In the genomic region with DNA sequence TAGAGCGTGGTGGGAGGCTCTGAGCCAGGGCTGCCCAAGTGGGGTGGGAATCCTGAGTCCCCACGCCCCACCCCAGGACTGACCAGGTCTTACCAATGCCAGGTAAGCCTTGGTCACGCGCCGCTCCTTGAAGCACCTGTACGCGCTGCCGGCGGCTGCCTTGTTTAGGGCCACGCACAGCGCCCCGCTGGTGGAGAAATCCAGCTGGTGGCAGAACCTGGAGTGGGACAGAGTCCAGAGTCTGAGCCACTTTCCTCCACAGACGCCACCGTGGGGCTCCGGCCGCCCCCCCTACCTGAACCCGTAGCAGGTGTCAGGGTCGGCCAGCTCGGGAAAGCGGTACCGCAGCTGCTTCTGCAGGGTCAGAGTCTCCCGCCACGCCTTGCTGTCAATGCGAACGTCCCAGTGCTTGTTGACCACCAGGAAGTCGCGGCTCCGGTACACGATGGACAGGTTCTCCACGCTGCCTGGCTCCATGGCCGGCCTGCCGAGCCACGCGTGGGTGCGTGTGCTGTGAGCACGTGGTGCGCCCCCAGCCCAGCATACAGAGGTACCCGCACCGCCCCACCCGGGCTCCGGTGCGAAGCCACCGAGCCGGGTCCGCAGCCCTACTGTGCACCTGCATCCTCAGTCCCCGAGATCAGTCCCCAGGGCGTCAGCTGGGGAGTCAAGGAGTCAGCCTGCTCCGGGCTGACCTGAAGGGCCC, we compare ENCODE assay signal across 8 cellular contexts. TPM values are rescaled to one million over a fixed set of nuclear protein-coding genes. Genes with fewer than 3 reads are reported as not detected.
DNase-seq lines count a peak whose midpoint lies in the region; ATAC-seq and TF ChIP-seq lines count a peak whose summit lies in the region.

No MANE protein-coding gene starts in this region.

- ATAC-seq in activated CD8-positive, alpha-beta memory T cell treated with anti-CD3 and anti-CD28 coated beads, Interleukin-2, amount 10 ng/mL, durations not matched to agents 7 days and 5 days: no peak
- ATAC-seq in activated CD8-positive, alpha-beta T cell treated with anti-CD3 and anti-CD28 coated beads, Interleukin-2, amount 10 ng/mL, durations not matched to agents 7 days and 5 days: no peak
- no peak for ATAC-seq in HG02571 (IDR thresholded peaks at IDR 0.05; ENCODE audit: unreplicated experiment)

- H3K27ac Mint-ChIP-seq in activated CD8-positive, alpha-beta memory T cell treated with anti-CD3 and anti-CD28 coated beads, Interleukin-2, amount 10 ng/mL, durations not matched to agents 7 days and 5 days: peak overlapping the region; percentile 78
- peak overlapping the region; percentile 85 for H3K27ac Mint-ChIP-seq in activated CD8-positive, alpha-beta T cell treated with anti-CD3 and anti-CD28 coated beads, Interleukin-2, amount 10 ng/mL, durations not matched to agents 7 days and 5 days

- H3K36me3 Mint-ChIP-seq in activated CD8-positive, alpha-beta memory T cell treated with anti-CD3 and anti-CD28 coated beads, Interleukin-2, amount 10 ng/mL, durations not matched to agents 7 days and 5 days: peaks cover 9% of the 10 kb centered on the region
- H3K36me3 Mint-ChIP-seq in activated CD8-positive, alpha-beta T cell treated with anti-CD3 and anti-CD28 coated beads, Interleukin-2, amount 10 ng/mL, durations not matched to agents 7 days and 5 days (ENCODE audit: low read depth): peaks cover 17% of the 10 kb centered on the region

- peak overlapping the region; percentile 84 for H3K4me3 Mint-ChIP-seq in activated CD8-positive, alpha-beta memory T cell treated with anti-CD3 and anti-CD28 coated beads, Interleukin-2, amount 10 ng/mL, durations not matched to agents 7 days and 5 days
- peak overlapping the region; percentile 90 for H3K4me3 Mint-ChIP-seq in activated CD8-positive, alpha-beta T cell treated with anti-CD3 and anti-CD28 coated beads, Interleukin-2, amount 10 ng/mL, durations not matched to agents 7 days and 5 days

- peaks cover 19% of the 10 kb centered on the region for H3K4me1 Mint-ChIP-seq in activated CD8-positive, alpha-beta memory T cell treated with anti-CD3 and anti-CD28 coated beads, Interleukin-2, amount 10 ng/mL, durations not matched to agents 7 days and 5 days
- H3K4me1 Mint-ChIP-seq in activated CD8-positive, alpha-beta T cell treated with anti-CD3 and anti-CD28 coated beads, Interleukin-2, amount 10 ng/mL, durations not matched to agents 7 days and 5 days (ENCODE audit: low read depth): peaks cover 23% of the 10 kb centered on the region

- H3K27me3 ChIP-seq in kidney epithelial cell (ENCODE audit: control insufficient read depth, insufficient read depth, low read length): peaks cover 9% of the 10 kb centered on the region
- H3K27me3 ChIP-seq in thyroid gland: no peaks in the 10 kb centered on the region

- POLR2A ChIA-PET in activated CD8-positive, alpha-beta T cell treated with anti-CD3 and anti-CD28 coated beads, Interleukin-2, amount 10 ng/mL, durations not matched to agents 7 days and 5 days (lab: Charles Lee): no interaction called here

- intact Hi-C loops in thyroid gland (cut with DNase I): no loop called here

- H3K27me3 Mint-ChIP-seq in activated CD8-positive, alpha-beta memory T cell treated with anti-CD3 and anti-CD28 coated beads, Interleukin-2, amount 10 ng/mL, durations not matched to agents 7 days and 5 days: no peaks in the 10 kb centered on the region
- H3K27me3 Mint-ChIP-seq in activated CD8-positive, alpha-beta T cell treated with anti-CD3 and anti-CD28 coated beads, Interleukin-2, amount 10 ng/mL, durations not matched to agents 7 days and 5 days (ENCODE audit: low read depth): no peaks in the 10 kb centered on the region

- 96% methylated on average over 5 of the region's 48 CpGs; no CpG with 5 or more reads in 1 of the 2 donors for WGBS in thyroid gland, 2 donors

- TF ChIP-seq CTCF in kidney epithelial cell (IDR thresholded peaks at IDR 0.05; ENCODE audit: insufficient read depth, low read length, poor library complexity, severe bottlenecking): no peak
- TF ChIP-seq CTCF in thyroid gland (IDR thresholded peaks at IDR 0.05): no peak

- peak overlapping the region; percentile 94 for H3K4me3 ChIP-seq in kidney epithelial cell (ENCODE audit: low read depth, low read length)
- peak overlapping the region; percentile 78 to 91 (median 86) for H3K4me3 ChIP-seq in thyroid gland (replicated peaks in 1 of 3)

- peak overlapping the region in 1 of 3 donors; percentile 27 for H3K27ac ChIP-seq in thyroid gland

- peak; percentile 51 for DNase-seq in activated CD8-positive, alpha-beta memory T cell treated with anti-CD3 and anti-CD28 coated beads, Interleukin-2, amount 10 ng/mL, durations not matched to agents 7 days and 5 days
- DNase-seq in activated CD8-positive, alpha-beta memory T cell treated with anti-CD3 and anti-CD28 coated beads for 24 hours: no peak
- DNase-seq in activated CD8-positive, alpha-beta T cell treated with anti-CD3 and anti-CD28 coated beads, Interleukin-2, amount 10 ng/mL, durations not matched to agents 7 days and 5 days: no peak
- DNase-seq in kidney epithelial cell (ENCODE audit: low read depth): no peak
- DNase-seq in thyroid gland: peak in 1 of 2 donors; percentile 13
- DNase-seq in DMS114 treated with DMSO at 0.1 percent for 48 hours (lab: John Stamatoyannopoulos, UW; ENCODE audit: unreplicated experiment): no peak
- no peak for DNase-seq in activated CD8-positive, alpha-beta memory T cell treated with anti-CD3 and anti-CD28 coated beads, Interleukin-2, amount 50 U/mL, for 4 hours

- CTCF ChIA-PET in activated CD8-positive, alpha-beta memory T cell treated with anti-CD3 and anti-CD28 coated beads, Interleukin-2, amount 10 ng/mL, durations not matched to agents 7 days and 5 days (lab: Charles Lee): interaction anchor here (1.0 to 6.5 kb wide), 6 partner anchors 44 to 73 kb away, joined by 3 to 116 read pairs (median 5); a partner anchor contains a TSS
- CTCF ChIA-PET in activated CD8-positive, alpha-beta T cell treated with anti-CD3 and anti-CD28 coated beads, Interleukin-2, amount 10 ng/mL, durations not matched to agents 7 days and 5 days (lab: Charles Lee): interaction anchor here (0.7 to 7.0 kb wide), 2 partner anchors 59 to 76 kb away, joined by 3 to 51 read pairs; no protein-coding TSS in a partner anchor

- H3K9me3 Mint-ChIP-seq in activated CD8-positive, alpha-beta memory T cell treated with anti-CD3 and anti-CD28 coated beads, Interleukin-2, amount 10 ng/mL, durations not matched to agents 7 days and 5 days (ENCODE audit: low read depth): no peaks in the 10 kb centered on the region
- no peaks in the 10 kb centered on the region for H3K9me3 Mint-ChIP-seq in activated CD8-positive, alpha-beta T cell treated with anti-CD3 and anti-CD28 coated beads, Interleukin-2, amount 10 ng/mL, durations not matched to agents 7 days and 5 days (ENCODE audit: insufficient read depth)

- no peaks in the 10 kb centered on the region for H3K9me3 ChIP-seq in thyroid gland

- TF ChIP-seq POLR2A in thyroid gland (IDR thresholded peaks at IDR 0.05): no peak

- no peaks in the 10 kb centered on the region for H3K36me3 ChIP-seq in kidney epithelial cell (ENCODE audit: control insufficient read depth, insufficient read depth, low read length)
- peaks cover 0 to 6% of the 10 kb centered on the region in 2 donors for H3K36me3 ChIP-seq in thyroid gland

- H3K4me1 ChIP-seq in thyroid gland: peaks cover 14 to 24% of the 10 kb centered on the region in 2 donors

RNA-seq across cellular contexts. Expression of a gene that starts 0.8 kb away (rescaled TPM):
- total RNA-seq in activated CD8-positive, alpha-beta memory T cell treated with anti-CD3 and anti-CD28 coated beads, Interleukin-2, amount 10 ng/mL, durations not matched to agents 7 days and 5 days: 10 to 100 TPM; 27.8 to 38.0 TPM
- total RNA-seq in activated CD8-positive, alpha-beta T cell treated with anti-CD3 and anti-CD28 coated beads, Interleukin-2, amount 10 ng/mL, durations not matched to agents 7 days and 5 days: 10 to 100 TPM; 25.9 to 30.1 TPM
- total RNA-seq in kidney epithelial cell (42.0 and 51.7 TPM in 2 replicates), thyroid gland (10 to 100 TPM; 14.1 to 27.9 (median 20.8) TPM)

RNA-seq across cellular contexts. Expression of a gene that starts 1.0 kb away (rescaled TPM):
- 100 to 1,000 TPM; 125 to 139 TPM for total RNA-seq in activated CD8-positive, alpha-beta memory T cell treated with anti-CD3 and anti-CD28 coated beads, Interleukin-2, amount 10 ng/mL, durations not matched to agents 7 days and 5 days
- total RNA-seq in activated CD8-positive, alpha-beta T cell treated with anti-CD3 and anti-CD28 coated beads, Interleukin-2, amount 10 ng/mL, durations not matched to agents 7 days and 5 days: 100 to 1,000 TPM; 102 to 126 TPM
- total RNA-seq in kidney epithelial cell (20.8 and 23.9 TPM in 2 replicates), thyroid gland (10 to 100 TPM; 10.1 to 14.6 (median 11.7) TPM)

RNA-seq across cellular contexts. Expression of a gene that starts 13.1 kb away (rescaled TPM):
- not detected for total RNA-seq in activated CD8-positive, alpha-beta memory T cell treated with anti-CD3 and anti-CD28 coated beads, Interleukin-2, amount 10 ng/mL, durations not matched to agents 7 days and 5 days
- not detected for total RNA-seq in activated CD8-positive, alpha-beta T cell treated with anti-CD3 and anti-CD28 coated beads, Interleukin-2, amount 10 ng/mL, durations not matched to agents 7 days and 5 days
- total RNA-seq in kidney epithelial cell (not detected in 2 replicates), thyroid gland (not detected)

RNA-seq across cellular contexts. Expression of a gene that starts 26.9 kb away (rescaled TPM):
- not detected for total RNA-seq in activated CD8-positive, alpha-beta memory T cell treated with anti-CD3 and anti-CD28 coated beads, Interleukin-2, amount 10 ng/mL, durations not matched to agents 7 days and 5 days
- total RNA-seq in activated CD8-positive, alpha-beta T cell treated with anti-CD3 and anti-CD28 coated beads, Interleukin-2, amount 10 ng/mL, durations not matched to agents 7 days and 5 days: not detected
- total RNA-seq in kidney epithelial cell (8.6 and 14.2 TPM in 2 replicates), thyroid gland (not detected)

RNA-seq across cellular contexts. Expression of a gene that starts 46.6 kb away (rescaled TPM):
- total RNA-seq in activated CD8-positive, alpha-beta memory T cell treated with anti-CD3 and anti-CD28 coated beads, Interleukin-2, amount 10 ng/mL, durations not matched to agents 7 days and 5 days: 10 to 100 TPM; 34.8 to 37.0 TPM
- 10 to 100 TPM; 24.9 to 32.4 TPM for total RNA-seq in activated CD8-positive, alpha-beta T cell treated with anti-CD3 and anti-CD28 coated beads, Interleukin-2, amount 10 ng/mL, durations not matched to agents 7 days and 5 days
- 34.5 and 40.3 TPM in 2 replicates for total RNA-seq in kidney epithelial cell
- total RNA-seq in thyroid gland: 10 to 100 TPM; 38.7 to 53.8 (median 44.6) TPM
